8 cellular contexts compared by ENCODE assay signal in genomic region chr19:41397086-41398041, GRCh38. TPM values are rescaled to one million over a fixed set of nuclear protein-coding genes. Genes with fewer than 3 reads are reported as not detected.
A peak's percentile ranks its signal among the peaks of the same experiment; 100 is the strongest.
DNase-seq lines count a peak whose midpoint lies in the region; ATAC-seq and TF ChIP-seq lines count a peak whose summit lies in the region.

Gene BCKDHA, plus strand, starts transcription at chr19:41397818. Its CDS starts 10 bp downstream, at chr19:41397828.
Gene EXOSC5, minus strand, starts transcription at chr19:41397359. Its CDS starts 31 bp downstream, at chr19:41397328.

- no peak for TF ChIP-seq CTCF in AG09309 (IDR thresholded peaks at IDR 0.05; ENCODE audit: control insufficient read depth, insufficient read depth, low read depth, low read length, missing control alignments)
- TF ChIP-seq CTCF in spleen (IDR thresholded peaks at IDR 0.05 in 8 of 11, conservative IDR thresholded peaks at IDR 0.05 in 3 of 11) = peak in 3 of 11 experiments; percentile 27 to 48 (median 40)

- 0 to 1% (median 0%) methylated on average over 33 to 50 of the region's 50 CpGs for WGBS in spleen, 5 donors

- H3K27ac ChIP-seq in spleen = peak within 1 kb of the TSS; percentile 83 to 98 (median 95)

- intact Hi-C loops in spleen (cut with DNase I; ENCODE audit: low total_unique reads) = no loop called here

- peaks cover 14 to 80% (median 47%) of the 10 kb centered on the region in 6 donors for H3K4me1 ChIP-seq in spleen

- no peaks in the 10 kb centered on the region for H3K9me3 Mint-ChIP-seq in central memory CD8-positive, alpha-beta T cell

- TF ChIP-seq POLR2A in spleen (IDR thresholded peaks at IDR 0.05) = no peak

- peak within 1 kb of the TSS; percentile 98 for H3K27ac Mint-ChIP-seq in central memory CD8-positive, alpha-beta T cell (ENCODE audit: low read depth)

- peaks cover 14% of the 10 kb centered on the region for H3K36me3 Mint-ChIP-seq in central memory CD8-positive, alpha-beta T cell (ENCODE audit: insufficient read depth)

- H3K4me3 ChIP-seq in AG09309 (ENCODE audit: control insufficient read depth, low read depth, low read length) = peak within 1 kb of the TSS; percentile 88
- H3K4me3 ChIP-seq in spleen = peak within 1 kb of the TSS; percentile 69 to 100 (median 90)

- ATAC-seq in GM19025 (IDR thresholded peaks at IDR 0.05; ENCODE audit: low read depth, unreplicated experiment) (peak; percentile 88), HG03342 (IDR thresholded peaks at IDR 0.05; ENCODE audit: unreplicated experiment) (peak; percentile 89)
- peak; percentile 98 for ATAC-seq in central memory CD8-positive, alpha-beta T cell (replicated peaks; ENCODE audit: extremely low read depth, poor library complexity, severe bottlenecking)

- peaks cover 47% of the 10 kb centered on the region for H3K4me1 Mint-ChIP-seq in central memory CD8-positive, alpha-beta T cell

- H3K36me3 ChIP-seq in spleen = peaks cover 0 to 29% (median 6%) of the 10 kb centered on the region in 6 donors

- H3K27me3 Mint-ChIP-seq in central memory CD8-positive, alpha-beta T cell = no peaks in the 10 kb centered on the region

- no peaks in the 10 kb centered on the region for H3K27me3 ChIP-seq in spleen (replicated peaks in 1 of 7)

- peak; percentile 99 for DNase-seq in AG09309 (ENCODE audit: low read depth)
- DNase-seq in NCI-H446 (lab: John Stamatoyannopoulos, UW) = peak; percentile 99 to 100
- DNase-seq in activated CD4-positive, CD25-positive, alpha-beta regulatory T cell treated with anti-CD3 and anti-CD28 coated beads, Interleukin-2, amount 50 U/mL, for 16 hours (ENCODE audit: low read depth, low spot score) = peak; percentile 99
- peak; percentile 96 to 99 for DNase-seq in central memory CD8-positive, alpha-beta T cell (ENCODE audit: low spot score in 2 of 2)
- DNase-seq in inferior parietal cortex (ENCODE audit: extremely low spot score) = peak; percentile 100
- DNase-seq in spleen = peak; percentile 99

- H3K4me3 Mint-ChIP-seq in central memory CD8-positive, alpha-beta T cell = peak within 1 kb of the TSS; percentile 100

- H3K9me3 ChIP-seq in spleen = no peaks in the 10 kb centered on the region

RNA-seq across cellular contexts. Expression of gene BCKDHA, which starts in this region (rescaled TPM):
- 10 to 100 TPM; 10.3 to 55.6 (median 28.3) TPM for total RNA-seq in spleen
- 10 to 100 TPM; 28.0 to 34.9 (median 29.9) TPM for polyA plus RNA-seq in spleen

RNA-seq across cellular contexts. Expression of gene EXOSC5, which starts in this region (rescaled TPM):
- 10 to 100 TPM; 10.1 to 21.0 (median 14.0) TPM for total RNA-seq in spleen
- 10 to 100 TPM; 32.1 to 53.8 (median 42.3) TPM for polyA plus RNA-seq in spleen

Comparison
In these comparisons a context has a peak if more than half of its experiments do, and no peak if none do; other contexts are left out.
1. Peak in every context shown above with its lines: DNase-seq, ATAC-seq, H3K4me3 ChIP-seq and H3K27ac ChIP-seq.